Comparison of ENCODE assay signal across 1 cellular context in the genomic region with DNA sequence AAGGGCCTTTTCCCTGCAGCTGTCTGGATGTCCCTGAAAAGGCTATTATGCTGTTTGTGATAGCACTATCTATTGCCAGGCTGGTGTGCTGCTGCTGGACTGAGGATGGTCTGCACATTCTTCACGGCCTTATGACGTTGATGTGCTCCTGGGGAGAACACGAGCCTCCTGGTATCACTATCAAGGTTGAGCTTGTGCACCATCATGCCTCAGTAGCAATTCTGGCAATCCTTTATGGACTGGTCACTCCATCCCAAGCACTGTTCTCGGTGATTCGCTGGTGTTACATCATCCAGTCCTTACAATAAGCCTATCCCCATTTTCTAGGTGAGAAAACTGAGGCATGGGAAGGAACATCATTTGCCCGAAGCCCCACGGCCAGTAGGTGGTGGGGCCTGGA.
A peak's percentile ranks its signal among the peaks of the same experiment; 100 is the strongest.
TF ChIP-seq lines count a peak whose summit lies in the region.

No MANE protein-coding gene starts in this region.

TF ChIP-seq in HepG2, 621 proteins besides CTCF, POLR2A, EP300 and RAD21:
- peak; percentile 43; the same call in 1 of the 2 replicates for TF ChIP-seq ZNF629 (CRISPR knock-in tag; conservative IDR thresholded peaks at IDR 0.05)
- TF ChIP-seq BRCA1 (CRISPR knock-in tag; IDR thresholded peaks at IDR 0.05) = no peak
TF ChIP-seq in HepG2: peak in this region for 1.
